ENCODE assay signal across 8 cellular contexts in the genomic region with DNA sequence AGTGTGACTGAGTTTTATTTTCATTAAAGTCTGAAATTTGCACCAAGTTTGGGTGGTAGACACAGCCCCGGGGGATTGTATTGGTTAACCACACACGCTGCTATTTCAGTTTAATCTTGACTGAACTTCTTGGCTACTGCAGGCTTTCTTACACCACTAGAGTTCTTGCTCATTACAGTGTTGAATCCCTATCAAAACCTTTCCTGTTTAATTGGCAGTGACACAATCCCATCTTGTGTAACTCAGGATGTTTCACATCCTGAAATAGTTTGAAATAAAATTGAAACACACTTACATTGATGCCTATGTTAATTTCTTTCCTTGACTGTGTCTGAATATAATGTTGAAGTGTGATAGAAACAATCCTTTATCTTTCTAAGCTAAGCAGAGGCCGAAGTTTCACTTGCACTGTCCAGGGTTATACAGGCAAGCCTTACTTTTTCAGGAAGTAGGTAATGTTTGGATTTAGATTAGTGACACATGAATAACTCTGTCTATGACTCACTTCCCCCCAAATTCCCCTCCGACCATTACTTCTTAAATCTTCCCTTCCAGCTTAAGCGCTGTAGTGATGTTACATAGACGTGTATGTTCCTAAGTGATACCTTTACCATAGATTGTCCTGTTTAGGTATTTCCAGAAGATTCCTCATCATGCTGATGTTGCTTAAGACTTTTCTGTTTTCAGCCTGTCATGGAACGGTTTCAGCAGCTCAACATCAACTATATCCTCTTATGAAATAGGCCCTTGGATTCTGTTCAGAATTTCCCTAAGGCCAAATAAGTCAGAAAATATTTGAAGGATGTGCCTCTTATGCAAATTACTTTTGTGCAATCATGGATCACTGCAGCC. TPM values are rescaled to one million over a fixed set of nuclear protein-coding genes. Genes with fewer than 3 reads are reported as not detected.
DNase-seq lines count a peak whose midpoint lies in the region; ATAC-seq, FAIRE-seq and TF ChIP-seq lines count a peak whose summit lies in the region.

No MANE protein-coding gene starts in this region.

- BruUV-seq in GM12878 (replicated peaks; lab: Mats Ljungman, UMichigan), result no TSS peak

- H3K4me1 ChIP-seq in GM12878 (ENCODE audit: control insufficient read depth, insufficient read depth, low read length), result peaks cover 36% of the 10 kb centered on the region
- peaks cover 0 to 4% (median 0%) of the 10 kb centered on the region in 4 donors for H3K4me1 ChIP-seq in right lobe of liver
- H3K4me1 ChIP-seq in aorta (ENCODE audit: control insufficient read depth in 1 of 2, insufficient read depth in 2 of 2, low read length in 2 of 2), result peaks cover 5 to 12% of the 10 kb centered on the region in 2 donors

- peak overlapping the region; percentile 23 for H3K4me3 ChIP-seq in HFF-Myc (replicated peaks; ENCODE audit: low read depth, low read length)
- peak overlapping the region; percentile 30; the same call in 1 of the 2 replicates for H3K4me3 ChIP-seq in GM12878
- no peak overlapping the region for H3K4me3 ChIP-seq in right lobe of liver
- H3K4me3 ChIP-seq in aorta (ENCODE audit: low read length in 2 of 2), result peak overlapping the region in 1 of 2 donors; percentile 9

- H3K36me3 ChIP-seq in GM12878 (ENCODE audit: control insufficient read depth in 2 of 2, insufficient read depth in 2 of 2, low read length in 1 of 2), result peaks cover 0 to 2% of the 10 kb centered on the region in 2 experiments; a peak in 1 of 4 replicates
- no peaks in the 10 kb centered on the region for H3K36me3 ChIP-seq in right lobe of liver
- no peaks in the 10 kb centered on the region for H3K36me3 ChIP-seq in aorta (ENCODE audit: control insufficient read depth in 1 of 2, insufficient read depth in 2 of 2, low read length in 1 of 2)

- TF ChIP-seq EP300 in GM12878 (IDR thresholded peaks at IDR 0.05; ENCODE audit: borderline replicate concordance in 1 of 2, control insufficient read depth in 1 of 2, low read depth in 2 of 2, low read length in 2 of 2), result peak; percentile 50 to 57; a peak in 2 of 4 replicates

- CTCF ChIA-PET in GM12878 (lab: Yijun Ruan, JAX), result interaction anchor here (0.7 to 5.2 kb wide), 11 partner anchors 7 to 362 kb away, joined by 3 to 32 read pairs (median 4); partner anchors contain the start of genes ATG7 and VGLL4

- peak overlapping the region; percentile 61 for H2AFZ ChIP-seq in GM12878 (ENCODE audit: control insufficient read depth, low read depth, low read length)

- SMC1A ChIA-PET in GM12878 (lab: Charles Lee; ENCODE audit: uncharacterized antibody, unreplicated experiment), result interaction anchor here (0.6 to 7.2 kb wide), 16 partner anchors 8 to 51 kb away, joined by 3 to 73 read pairs (median 6); partner anchors contain the start of gene ATG7

- H3K9ac ChIP-seq in GM12878 (ENCODE audit: control insufficient read depth, insufficient read depth, low read length), result peak overlapping the region; percentile 51

- peak; percentile 60 for DNase-seq in GM13976 (ENCODE audit: low spot score)
- peak; percentile 79 for DNase-seq in HFF-Myc (ENCODE audit: extremely low read depth, low read depth)
- peak; percentile 96 for DNase-seq in MV-4-11 (lab: John Stamatoyannopoulos, UW)
- peak; percentile 71 for DNase-seq in GM12878 (ENCODE audit: low read depth, low spot score)
- no peak for DNase-seq in right lobe of liver
- no peak for DNase-seq in aorta
- DNase-seq in amygdala (lab: John Stamatoyannopoulos, UW), result no peak
- DNase-seq in NCI-H2171 (lab: John Stamatoyannopoulos, UW), result no peak

- peaks cover 2% of the 10 kb centered on the region for H3K79me2 ChIP-seq in GM12878 (ENCODE audit: control insufficient read depth, insufficient read depth, low read length)

- H4K20me1 ChIP-seq in GM12878 (ENCODE audit: control insufficient read depth, insufficient read depth), result no peaks in the 10 kb centered on the region

- intact Hi-C loops in GM12878 (cut with micrococcal nuclease; ENCODE audit: unreplicated experiment), result loop anchor here (1.0 to 5.0 kb wide), 2 partner anchors 12 to 52 kb away; no protein-coding TSS in a partner anchor
- intact Hi-C loops in right lobe of liver (cut with DNase I), result no loop called here
- intact Hi-C loops in aorta (cut with DNase I), result loop anchor here in 1 of 2 donors (2.0 kb wide), 1 partner anchor 16 kb away; the partner anchor contains the start of gene ATG7

- TF ChIP-seq CTCF in GM13976 (IDR thresholded peaks at IDR 0.05; ENCODE audit: borderline replicate concordance, control extremely low read depth, extremely low read depth, insufficient read depth, missing control alignments) (no peak), HFF-Myc (IDR thresholded peaks at IDR 0.05; ENCODE audit: low read depth, low read length, missing control alignments) (no peak), GM12878 (IDR thresholded peaks at IDR 0.05 in 2 of 3, conservative IDR thresholded peaks at IDR 0.05 in 1 of 3; ENCODE audit: control insufficient read depth in 2 of 3, extremely low read depth in 1 of 3, insufficient read depth in 1 of 3, low read depth in 3 of 3, low read length in 3 of 3) (0 out of 6 replicates have a peak, but pooled peaks of 1 of the 3 experiments have one; percentile 3), right lobe of liver (IDR thresholded peaks at IDR 0.05) (no peak)

- no peak for TF ChIP-seq RAD21 in GM12878 (IDR thresholded peaks at IDR 0.05; ENCODE audit: insufficient read depth, low read depth, low read length)

- H3K27ac ChIP-seq in GM12878 (ENCODE audit: control insufficient read depth, insufficient read depth), result peak overlapping the region; percentile 91
- H3K27ac ChIP-seq in right lobe of liver, result peak overlapping the region in 2 of 3 donors; percentile 67 to 74
- peak overlapping the region; percentile 78 to 88 for H3K27ac ChIP-seq in aorta (ENCODE audit: low read depth in 1 of 2, low read length in 2 of 2)

- no peak for FAIRE-seq in GM12878 (lab: Jason Lieb, UNC)

- in situ Hi-C loops in GM13976 (cut with MboI; ENCODE audit: low sequenced_read_pairs, unreplicated experiment), result no loop called here
- in situ Hi-C loops in GM12878 (cut with MboI), result no loop called here

- H3K4me2 ChIP-seq in GM12878 (ENCODE audit: control insufficient read depth, insufficient read depth), result peak overlapping the region; percentile 95

- WGBS in GM12878 (ENCODE audit: insufficient coverage, insufficient replicate concordance, low lambda C conversion rate, missing lambda C conversion rate), result 0% methylated on average over 7 of the region's 7 CpGs
- 43% methylated on average over 7 of the region's 7 CpGs for whole genome bisulfite sequencing in right lobe of liver (ENCODE audit: insufficient coverage, low coverage, low lambda C conversion rate, missing lambda C conversion rate)
- WGBS in aorta, 2 donors, result 9 to 12% methylated on average over 7 of the region's 7 CpGs

- RAD21 ChIA-PET in GM12878 (lab: Charles Lee; ENCODE audit: unreplicated experiment), result interaction anchor here (0.7 to 3.4 kb wide), 12 partner anchors 8 to 1301 kb away, joined by 3 to 38 read pairs (median 4); partner anchors contain the start of genes ATG7 and VGLL4

- ATAC-seq in GM12878 (peak; percentile 85), right lobe of liver (peak; percentile 67 to 88 (median 80)), aorta (ENCODE audit: low FRiP score) (peak; percentile 82)

- H3K9me3 ChIP-seq in GM12878 (replicated peaks; ENCODE audit: control insufficient read depth, insufficient read depth, low read length), result no peaks in the 10 kb centered on the region
- no peaks in the 10 kb centered on the region for H3K9me3 ChIP-seq in right lobe of liver
- H3K9me3 ChIP-seq in aorta (ENCODE audit: control insufficient read depth, low read length), result no peaks in the 10 kb centered on the region

- POLR2A ChIA-PET in GM12878 (lab: Charles Lee), result interaction anchor here (0.9 to 2.4 kb wide), 8 partner anchors 10 to 337 kb away, joined by 3 to 16 read pairs (median 7); partner anchors contain the start of gene ATG7

- H3K27me3 ChIP-seq in GM12878 (replicated peaks in 1 of 2; ENCODE audit: control insufficient read depth in 2 of 2, insufficient read depth in 2 of 2, low read length in 1 of 2) (no peaks in the 10 kb centered on the region), right lobe of liver (no peaks in the 10 kb centered on the region), aorta (ENCODE audit: control insufficient read depth in 1 of 2, insufficient read depth in 2 of 2, low read length in 1 of 2) (no peaks in the 10 kb centered on the region)

- TF ChIP-seq POLR2A in GM12878 (IDR thresholded peaks at IDR 0.05; ENCODE audit: low read depth, low read length), result no peak
- no peak for TF ChIP-seq POLR2A in right lobe of liver (IDR thresholded peaks at IDR 0.05)

RNA-seq across cellular contexts. Expression of gene ATG7, which starts 16.8 kb away (rescaled TPM):
- total RNA-seq in GM12878 (2013; cell fraction: nucleolus; rRNA removed), result 291 and 302 TPM in 2 replicates
- total RNA-seq in GM12878 (2014; rRNA removed), result 21.5 and 27.0 TPM in 2 replicates
- total RNA-seq in GM12878 (2014; rRNA removed; fragmentation: Illumina TruSeq; extraction: Trizol), result 25.4 and 26.0 TPM in 2 replicates
- total RNA-seq in GM12878 (2021), result 28.8 and 31.7 TPM in 2 replicates
- 11.1 TPM for polyA plus RNA-seq in GM12878 (2011; ENCODE audit: low read depth)
- polyA plus RNA-seq in GM12878 (2011; rRNA removed), result 26.7 and 26.8 TPM in 2 replicates
- 20.1 and 26.2 TPM in 2 replicates for polyA plus RNA-seq in GM12878 (2011; cell fraction: cytosol; rRNA removed)
- polyA plus RNA-seq in GM12878 (2011; cell fraction: nucleus; rRNA removed), result 21.9 and 30.9 TPM in 2 replicates
- 14.0 and 17.4 TPM in 2 replicates for polyA plus RNA-seq in GM12878 (2012)
- polyA plus RNA-seq in GM12878 (2014; fragmentation: Illumina TruSeq; extraction: Trizol), result 41.3 and 46.4 TPM in 2 replicates
- polyA plus RNA-seq in GM12878 (2014; fragmentation: Nextera tagmentation; extraction: Ambion mirVana), result 10 to 100 TPM; 13.5 to 18.0 TPM
- polyA plus RNA-seq in GM12878 (2014; rRNA removed), result 12.2 and 17.2 TPM in 2 replicates
- 10 to 100 TPM; 38.8 to 49.5 TPM for polyA plus RNA-seq in GM12878 (2016; fragmentation: Nextera tagmentation; extraction: Ambion mirVana)
- 56.3 and 65.4 TPM in 2 replicates for polyA minus RNA-seq in GM12878 (2011; rRNA and poly(A)+ RNA removed)
- polyA minus RNA-seq in GM12878 (2011; cell fraction: cytosol; rRNA and poly(A)+ RNA removed), result 10.0 and 20.6 TPM in 2 replicates
- 51.0 and 63.4 TPM in 2 replicates for polyA minus RNA-seq in GM12878 (2011; cell fraction: nucleus; rRNA and poly(A)+ RNA removed)
- 10 to 100 TPM; 13.6 to 21.1 (median 15.8) TPM for total RNA-seq in right lobe of liver
- total RNA-seq in aorta, result 10 to 100 TPM; 46.1 to 84.1 TPM
- 10 to 100 TPM in 1 of 2 donors, 1 to 10 TPM in 1; 5.1 to 12.0 TPM for polyA plus RNA-seq in aorta

Comparison
In these comparisons a context has a peak if more than half of its experiments do, and no peak if none do; other contexts are left out.
1. DNase-seq: peak in GM13976 (single experiment), HFF-Myc (single experiment), MV-4-11 (single experiment) and GM12878 (single experiment); none in right lobe of liver (0 of 3), aorta (0 of 2), amygdala (0 of 56) and NCI-H2171 (single experiment).
2. H3K4me3 ChIP-seq: peak in HFF-Myc (single experiment) and GM12878 (single experiment); none in right lobe of liver (0 of 3).
3. Peak in every context shown above with its lines, with median percentiles within 50 percentile points of each other: ATAC-seq and H3K27ac ChIP-seq.